16 cellular contexts compared by ENCODE assay signal in genomic region chr20:63494420-63495166, GRCh38. TPM values are rescaled to one million over a fixed set of nuclear protein-coding genes. Genes with fewer than 3 reads are reported as not detected.
DNase-seq lines count a peak whose midpoint lies in the region; FAIRE-seq and TF ChIP-seq lines count a peak whose summit lies in the region.
"Had no signal": no experiment of that assay in that cellular context is flagged by ENCODE, and none has a peak within 500 bp of the region (broad histone marks: within the 10 kb centered on the region; RNA-seq: fewer than 3 reads in every experiment).

No MANE protein-coding gene starts in this region.

- no peak for DNase-seq in AG04450 (ENCODE audit: low read depth, low spot score)
- DNase-seq in HTR-8/SVneo (ENCODE audit: insufficient read length, low spot score): no peak
- DNase-seq in mesenchymal stem cell: no peak
- no peak for DNase-seq in DMS 273 (lab: John Stamatoyannopoulos, UW; ENCODE audit: unreplicated experiment)
- DNase-seq in occipital lobe (lab: John Stamatoyannopoulos, UW): no peak
- no peak for DNase-seq in activated T-helper 1 cell treated with anti-CD3 and anti-CD28 coated beads, Interleukin-12 subunit alpha, Interleukin-12 subunit beta, Interleukin-2, Interleukin-4 antibody, amounts not matched to agents 30 ng/mL and 10 ng/mL and 1 ng/mL, durations not matched to agents 14 hours and 24 hours and 36 hours (ENCODE audit: low spot score)
- DNase-seq: AML-193, MG63, NCI-H1105, NCI-H1694 treated with DMSO at 0.1 percent for 48 hours, NCI-H446 treated with DMSO at 0.1 percent for 48 hours, NCI-H774, PC-9 had no signal

- H3K36me3 ChIP-seq in mesenchymal stem cell (ENCODE audit: control insufficient read depth in 1 of 2, insufficient read depth in 2 of 2, low read depth in 1 of 2, low read length in 2 of 2): peaks cover 0 to 4% of the 10 kb centered on the region in 2 experiments
- H3K36me3 ChIP-seq: MG63 had no signal

- H2BK12ac ChIP-seq in mesenchymal stem cell (ENCODE audit: low read length in 2 of 2): no peak overlapping the region

- no peak overlapping the region for H2AFZ ChIP-seq in mesenchymal stem cell (ENCODE audit: low read depth, low read length)
- H2AFZ ChIP-seq: PC-9 had no signal

- no peak overlapping the region for H2BK15ac ChIP-seq in mesenchymal stem cell (ENCODE audit: low read depth, poor library complexity, severe bottlenecking)

- H3K79me1 ChIP-seq in mesenchymal stem cell (replicated peaks; ENCODE audit: low read length, poor library complexity, severe bottlenecking): no peaks in the 10 kb centered on the region

- no peak overlapping the region for H4K8ac ChIP-seq in mesenchymal stem cell (ENCODE audit: low read length)

- no peaks in the 10 kb centered on the region for H3K36me3 Mint-ChIP-seq in activated T-helper 1 cell treated with anti-CD3 and anti-CD28 coated beads, Interleukin-12 subunit alpha, Interleukin-12 subunit beta, Interleukin-2, Interleukin-4 antibody, amounts not matched to agents 30 ng/mL and 10 ng/mL and 1 ng/mL, durations not matched to agents 14 hours and 24 hours and 36 hours (ENCODE audit: low read depth)

- H3K27me3 ChIP-seq in AG04450 (ENCODE audit: control insufficient read depth, insufficient read depth, low read length) (peaks cover 21% of the 10 kb centered on the region), mesenchymal stem cell (ENCODE audit: control insufficient read depth in 1 of 2, insufficient read depth in 1 of 2, low read length in 2 of 2) (peaks cover 23 to 57% of the 10 kb centered on the region in 2 experiments)
- H3K27me3 ChIP-seq: MG63 had no signal

- peaks cover 21% of the 10 kb centered on the region for H3K4me1 ChIP-seq in mesenchymal stem cell (ENCODE audit: control insufficient read depth, insufficient read depth, low read depth, low read length)

- H3K4me1 Mint-ChIP-seq in activated T-helper 1 cell treated with anti-CD3 and anti-CD28 coated beads, Interleukin-12 subunit alpha, Interleukin-12 subunit beta, Interleukin-2, Interleukin-4 antibody, amounts not matched to agents 30 ng/mL and 10 ng/mL and 1 ng/mL, durations not matched to agents 14 hours and 24 hours and 36 hours (ENCODE audit: low read depth): no peaks in the 10 kb centered on the region

- no peak overlapping the region for H2BK120ac ChIP-seq in mesenchymal stem cell (ENCODE audit: low read depth, low read length)

- H3K9me3 ChIP-seq in AG04450 (ENCODE audit: control insufficient read depth, insufficient read depth, low read length) (no peaks in the 10 kb centered on the region; the same call in 1 of the 2 replicates), mesenchymal stem cell (ENCODE audit: control insufficient read depth, low read length) (peaks cover 6% of the 10 kb centered on the region)
- H3K9me3 ChIP-seq: Caco-2, MG63 had no signal

- no peak overlapping the region for H3K27ac Mint-ChIP-seq in activated T-helper 1 cell treated with anti-CD3 and anti-CD28 coated beads, Interleukin-12 subunit alpha, Interleukin-12 subunit beta, Interleukin-2, Interleukin-4 antibody, amounts not matched to agents 30 ng/mL and 10 ng/mL and 1 ng/mL, durations not matched to agents 14 hours and 24 hours and 36 hours

- TF ChIP-seq CTCF in AG04450 (IDR thresholded peaks at IDR 0.05; ENCODE audit: low read depth, low read length): no peak

- peak overlapping the region; percentile 9 for H4K91ac ChIP-seq in mesenchymal stem cell (ENCODE audit: low read length)

- WGBS in mesenchymal stem cell: 91% methylated on average over 51 of the region's 51 CpGs

- no peak overlapping the region for H3K18ac ChIP-seq in mesenchymal stem cell (ENCODE audit: low read depth in 1 of 2, low read length in 2 of 2)

- FAIRE-seq in HTR-8/SVneo (lab: Jason Lieb, UNC): peak; percentile 69
- FAIRE-seq: H1 had no signal

- H3K4me3 Mint-ChIP-seq in activated T-helper 1 cell treated with anti-CD3 and anti-CD28 coated beads, Interleukin-12 subunit alpha, Interleukin-12 subunit beta, Interleukin-2, Interleukin-4 antibody, amounts not matched to agents 30 ng/mL and 10 ng/mL and 1 ng/mL, durations not matched to agents 14 hours and 24 hours and 36 hours: no peak overlapping the region

- no peak overlapping the region for H2BK5ac ChIP-seq in mesenchymal stem cell (ENCODE audit: low read depth, low read length, poor library complexity, severe bottlenecking)

- no peak overlapping the region for H3K4ac ChIP-seq in mesenchymal stem cell (ENCODE audit: low read depth in 1 of 2, low read length in 2 of 2)

- POLR2A ChIA-PET in AG04450 (lab: Yijun Ruan, JAX): no interaction called here

- intact Hi-C loops in activated T-helper 1 cell treated with anti-CD3 and anti-CD28 coated beads, Interleukin-12 subunit alpha, Interleukin-12 subunit beta, Interleukin-2, Interleukin-4 antibody, amounts not matched to agents 30 ng/mL and 10 ng/mL and 1 ng/mL, durations not matched to agents 14 hours and 24 hours and 36 hours (cut with micrococcal nuclease): no loop called here

- no peak overlapping the region for H3K4me2 ChIP-seq in mesenchymal stem cell (ENCODE audit: low read length, poor library complexity, severe bottlenecking)
- H3K4me2 ChIP-seq: PC-9 had no signal

- CTCF ChIA-PET in AG04450 (lab: Charles Lee): no interaction called here

- H3K9ac ChIP-seq in mesenchymal stem cell (ENCODE audit: low read length): no peak overlapping the region

- peaks cover 15% of the 10 kb centered on the region for H3K27me3 Mint-ChIP-seq in activated T-helper 1 cell treated with anti-CD3 and anti-CD28 coated beads, Interleukin-12 subunit alpha, Interleukin-12 subunit beta, Interleukin-2, Interleukin-4 antibody, amounts not matched to agents 30 ng/mL and 10 ng/mL and 1 ng/mL, durations not matched to agents 14 hours and 24 hours and 36 hours (ENCODE audit: insufficient read depth)

- H3K27ac ChIP-seq in AG04450 (ENCODE audit: low read depth, low read length) (peak overlapping the region; percentile 21), mesenchymal stem cell (ENCODE audit: low read length, poor library complexity, severe bottlenecking) (no peak overlapping the region)
- H3K27ac ChIP-seq: PC-9 had no signal

- H3K14ac ChIP-seq in mesenchymal stem cell (ENCODE audit: low read length in 2 of 2): no peak overlapping the region

- H3K9me3 Mint-ChIP-seq in activated T-helper 1 cell treated with anti-CD3 and anti-CD28 coated beads, Interleukin-12 subunit alpha, Interleukin-12 subunit beta, Interleukin-2, Interleukin-4 antibody, amounts not matched to agents 30 ng/mL and 10 ng/mL and 1 ng/mL, durations not matched to agents 14 hours and 24 hours and 36 hours: peaks cover 5% of the 10 kb centered on the region

- H2AK5ac ChIP-seq in mesenchymal stem cell (ENCODE audit: low read length, severe bottlenecking): no peak overlapping the region

- H3K23ac ChIP-seq in mesenchymal stem cell (ENCODE audit: low read length in 2 of 2): no peak overlapping the region

- H3K4me3 ChIP-seq in AG04450 (ENCODE audit: low read depth, low read length) (no peak overlapping the region), mesenchymal stem cell (ENCODE audit: insufficient read depth in 1 of 2, low read depth in 1 of 2, low read length in 2 of 2) (no peak overlapping the region)
- H3K4me3 ChIP-seq: MG63, PC-9 had no signal

RNA-seq across cellular contexts. Expression of gene EEF1A2, which starts 4.3 kb away (rescaled TPM):
- 0.94 and 0.99 TPM in 2 replicates for polyA plus RNA-seq in AG04450 (2011; rRNA removed)
- polyA minus RNA-seq in AG04450 (2011; rRNA and poly(A)+ RNA removed): 1.1 and 5.2 TPM in 2 replicates
- polyA plus RNA-seq in mesenchymal stem cell (2013, experiment 1 of 2): 4.3 TPM
- 4.3 TPM for polyA plus RNA-seq in mesenchymal stem cell (2013, experiment 2 of 2)
- total RNA-seq in occipital lobe: 214 TPM
- total RNA-seq in activated T-helper 1 cell treated with anti-CD3 and anti-CD28 coated beads, Interleukin-12 subunit alpha, Interleukin-12 subunit beta, Interleukin-2, Interleukin-4 antibody, amounts not matched to agents 30 ng/mL and 10 ng/mL and 1 ng/mL, durations not matched to agents 14 hours and 24 hours and 36 hours: 0.80 and 1.1 TPM in 2 replicates

RNA-seq across cellular contexts. Expression of gene KCNQ2, which starts 22.1 kb away (rescaled TPM):
- polyA plus RNA-seq in AG04450 (2011; rRNA removed): not detected in 2 replicates
- not detected in 2 replicates for polyA minus RNA-seq in AG04450 (2011; rRNA and poly(A)+ RNA removed)
- not detected for polyA plus RNA-seq in mesenchymal stem cell (2013, experiment 1 of 2)
- polyA plus RNA-seq in mesenchymal stem cell (2013, experiment 2 of 2): not detected
- total RNA-seq in occipital lobe: 167 TPM
- not detected in 2 replicates for total RNA-seq in activated T-helper 1 cell treated with anti-CD3 and anti-CD28 coated beads, Interleukin-12 subunit alpha, Interleukin-12 subunit beta, Interleukin-2, Interleukin-4 antibody, amounts not matched to agents 30 ng/mL and 10 ng/mL and 1 ng/mL, durations not matched to agents 14 hours and 24 hours and 36 hours
- total RNA-seq: PC-9 had no signal

RNA-seq across cellular contexts. Expression of gene PPDPF, which starts 26.0 kb away (rescaled TPM):
- polyA plus RNA-seq in AG04450 (2011; rRNA removed): 13.5 and 21.7 TPM in 2 replicates
- 16.9 and 24.9 TPM in 2 replicates for polyA minus RNA-seq in AG04450 (2011; rRNA and poly(A)+ RNA removed)
- 333 TPM for polyA plus RNA-seq in mesenchymal stem cell (2013, experiment 1 of 2)
- 331 TPM for polyA plus RNA-seq in mesenchymal stem cell (2013, experiment 2 of 2)
- total RNA-seq in occipital lobe: 43.5 TPM
- 117 and 122 TPM in 2 replicates for total RNA-seq in activated T-helper 1 cell treated with anti-CD3 and anti-CD28 coated beads, Interleukin-12 subunit alpha, Interleukin-12 subunit beta, Interleukin-2, Interleukin-4 antibody, amounts not matched to agents 30 ng/mL and 10 ng/mL and 1 ng/mL, durations not matched to agents 14 hours and 24 hours and 36 hours

RNA-seq across cellular contexts. Expression of gene PTK6, which starts 42.6 kb away (rescaled TPM):
- 0.02 TPM in 1 of 2 replicates, not detected in the other for polyA plus RNA-seq in AG04450 (2011; rRNA removed)
- polyA minus RNA-seq in AG04450 (2011; rRNA and poly(A)+ RNA removed): not detected in 2 replicates
- polyA plus RNA-seq in mesenchymal stem cell (2013, experiment 1 of 2): not detected
- not detected for polyA plus RNA-seq in mesenchymal stem cell (2013, experiment 2 of 2)
- 0.16 TPM for total RNA-seq in occipital lobe
- total RNA-seq in activated T-helper 1 cell treated with anti-CD3 and anti-CD28 coated beads, Interleukin-12 subunit alpha, Interleukin-12 subunit beta, Interleukin-2, Interleukin-4 antibody, amounts not matched to agents 30 ng/mL and 10 ng/mL and 1 ng/mL, durations not matched to agents 14 hours and 24 hours and 36 hours: 0.16 and 0.29 TPM in 2 replicates
- total RNA-seq: A673 had no signal

RNA-seq across cellular contexts. Expression of gene SRMS, which starts 53.0 kb away (rescaled TPM):
- not detected in 2 replicates for polyA plus RNA-seq in AG04450 (2011; rRNA removed)
- polyA minus RNA-seq in AG04450 (2011; rRNA and poly(A)+ RNA removed): not detected in 2 replicates
- not detected for polyA plus RNA-seq in mesenchymal stem cell (2013, experiment 1 of 2)
- not detected for polyA plus RNA-seq in mesenchymal stem cell (2013, experiment 2 of 2)
- not detected for total RNA-seq in occipital lobe
- total RNA-seq in activated T-helper 1 cell treated with anti-CD3 and anti-CD28 coated beads, Interleukin-12 subunit alpha, Interleukin-12 subunit beta, Interleukin-2, Interleukin-4 antibody, amounts not matched to agents 30 ng/mL and 10 ng/mL and 1 ng/mL, durations not matched to agents 14 hours and 24 hours and 36 hours: not detected in 2 replicates
- total RNA-seq: A673, Caco-2 had no signal

Comparison
In these comparisons a context has a peak if more than half of its experiments do, and no peak if none do; other contexts are left out.
1. RNA of gene EEF1A2, which starts 4.3 kb away (total RNA-seq): 214 TPM in occipital lobe (single experiment); 0.80 to 1.1 TPM in activated T-helper 1 cell treated with anti-CD3 and anti-CD28 coated beads, Interleukin-12 subunit alpha, Interleukin-12 subunit beta, Interleukin-2, Interleukin-4 antibody, amounts not matched to agents 30 ng/mL and 10 ng/mL and 1 ng/mL, durations not matched to agents 14 hours and 24 hours and 36 hours; every median in the first group is over 100 times any median in the second.
2. RNA of gene KCNQ2, which starts 22.1 kb away (total RNA-seq): 167 TPM in occipital lobe (single experiment); not detected in activated T-helper 1 cell treated with anti-CD3 and anti-CD28 coated beads, Interleukin-12 subunit alpha, Interleukin-12 subunit beta, Interleukin-2, Interleukin-4 antibody, amounts not matched to agents 30 ng/mL and 10 ng/mL and 1 ng/mL, durations not matched to agents 14 hours and 24 hours and 36 hours; every median in the first group is over 100 times any median in the second.